In the genomic region with DNA sequence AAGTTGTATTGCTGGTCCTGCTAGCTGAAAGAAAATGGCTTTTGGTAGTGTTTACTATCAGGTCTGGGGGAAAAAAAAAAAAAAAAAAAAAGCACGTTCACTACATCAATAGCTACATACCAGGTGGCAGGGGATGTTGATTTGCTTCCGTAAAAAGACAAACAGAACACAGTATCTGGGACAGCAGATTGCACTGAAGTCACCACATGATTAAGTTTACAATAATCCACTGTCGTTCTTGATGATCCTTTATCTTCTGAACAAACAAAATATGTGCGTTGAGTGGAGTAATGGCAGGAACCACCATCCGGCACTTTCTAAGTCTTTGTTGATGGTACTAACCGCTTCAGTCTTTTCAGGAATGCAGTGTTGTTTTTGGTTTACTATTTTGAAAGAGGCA, we compare ENCODE assay signal across 1 cellular context.
TF ChIP-seq lines count a peak whose summit lies in the region.

No MANE protein-coding gene starts in this region.

TF ChIP-seq in K562, 482 proteins besides CTCF, POLR2A, EP300 and RAD21 (continued from another document and continues in another):
- TF ChIP-seq, protein P1, sequence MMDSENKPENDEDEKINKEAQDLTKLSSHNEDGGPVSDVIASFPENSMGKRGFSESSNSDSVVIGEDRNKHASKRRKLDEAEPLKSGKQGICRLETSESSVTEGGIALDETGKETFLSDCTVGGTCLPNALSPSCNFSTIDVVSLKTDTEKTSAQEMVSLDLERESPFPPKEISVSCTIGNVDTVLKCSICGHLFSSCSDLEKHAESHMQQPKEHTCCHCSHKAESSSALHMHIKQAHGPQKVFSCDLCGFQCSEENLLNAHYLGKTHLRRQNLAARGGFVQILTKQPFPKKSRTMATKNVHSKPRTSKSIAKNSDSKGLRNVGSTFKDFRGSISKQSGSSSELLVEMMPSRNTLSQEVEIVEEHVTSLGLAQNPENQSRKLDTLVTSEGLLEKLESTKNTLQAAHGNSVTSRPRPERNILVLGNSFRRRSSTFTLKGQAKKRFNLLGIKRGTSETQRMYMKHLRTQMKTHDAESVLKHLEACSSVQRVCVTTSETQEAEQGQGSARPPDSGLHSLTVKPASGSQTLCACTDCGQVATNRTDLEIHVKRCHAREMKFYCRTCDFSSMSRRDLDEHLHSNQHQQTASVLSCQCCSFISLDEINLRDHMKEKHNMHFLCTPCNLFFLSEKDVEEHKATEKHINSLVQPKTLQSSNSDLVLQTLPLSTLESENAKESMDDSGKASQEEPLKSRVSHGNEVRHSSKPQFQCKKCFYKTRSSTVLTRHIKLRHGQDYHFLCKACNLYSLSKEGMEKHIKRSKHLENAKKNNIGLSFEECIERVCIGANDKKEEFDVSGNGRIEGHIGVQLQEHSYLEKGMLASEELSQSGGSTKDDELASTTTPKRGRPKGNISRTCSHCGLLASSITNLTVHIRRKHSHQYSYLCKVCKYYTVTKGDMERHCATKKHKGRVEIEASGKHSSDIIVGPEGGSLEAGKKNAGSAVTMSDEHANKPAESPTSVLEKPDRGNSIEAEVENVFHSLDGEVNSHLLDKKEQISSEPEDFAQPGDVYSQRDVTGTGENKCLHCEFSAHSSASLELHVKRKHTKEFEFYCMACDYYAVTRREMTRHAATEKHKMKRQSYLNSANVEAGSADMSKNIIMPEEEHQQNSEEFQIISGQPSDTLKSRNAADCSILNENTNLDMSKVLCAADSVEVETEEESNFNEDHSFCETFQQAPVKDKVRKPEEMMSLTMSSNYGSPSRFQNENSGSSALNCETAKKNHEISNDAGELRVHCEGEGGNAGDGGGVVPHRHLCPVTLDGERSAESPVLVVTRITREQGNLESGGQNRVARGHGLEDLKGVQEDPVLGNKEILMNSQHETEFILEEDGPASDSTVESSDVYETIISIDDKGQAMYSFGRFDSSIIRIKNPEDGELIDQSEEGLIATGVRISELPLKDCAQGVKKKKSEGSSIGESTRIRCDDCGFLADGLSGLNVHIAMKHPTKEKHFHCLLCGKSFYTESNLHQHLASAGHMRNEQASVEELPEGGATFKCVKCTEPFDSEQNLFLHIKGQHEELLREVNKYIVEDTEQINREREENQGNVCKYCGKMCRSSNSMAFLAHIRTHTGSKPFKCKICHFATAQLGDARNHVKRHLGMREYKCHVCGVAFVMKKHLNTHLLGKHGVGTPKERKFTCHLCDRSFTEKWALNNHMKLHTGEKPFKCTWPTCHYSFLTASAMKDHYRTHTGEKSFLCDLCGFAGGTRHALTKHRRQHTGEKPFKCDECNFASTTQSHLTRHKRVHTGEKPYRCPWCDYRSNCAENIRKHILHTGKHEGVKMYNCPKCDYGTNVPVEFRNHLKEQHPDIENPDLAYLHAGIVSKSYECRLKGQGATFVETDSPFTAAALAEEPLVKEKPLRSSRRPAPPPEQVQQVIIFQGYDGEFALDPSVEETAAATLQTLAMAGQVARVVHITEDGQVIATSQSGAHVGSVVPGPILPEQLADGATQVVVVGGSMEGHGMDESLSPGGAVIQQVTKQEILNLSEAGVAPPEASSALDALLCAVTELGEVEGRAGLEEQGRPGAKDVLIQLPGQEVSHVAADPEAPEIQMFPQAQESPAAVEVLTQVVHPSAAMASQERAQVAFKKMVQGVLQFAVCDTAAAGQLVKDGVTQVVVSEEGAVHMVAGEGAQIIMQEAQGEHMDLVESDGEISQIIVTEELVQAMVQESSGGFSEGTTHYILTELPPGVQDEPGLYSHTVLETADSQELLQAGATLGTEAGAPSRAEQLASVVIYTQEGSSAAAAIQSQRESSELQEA (IDR thresholded peaks at IDR 0.05; ENCODE audit: low read depth) = no peak
- no peak for TF ChIP-seq NR2C2 (CRISPR knock-in tag; IDR thresholded peaks at IDR 0.05)
- no peak for TF ChIP-seq NR2C2 (tag; IDR thresholded peaks at IDR 0.05)
- TF ChIP-seq CTBP1 (IDR thresholded peaks at IDR 0.05; ENCODE audit: borderline replicate concordance) = peak; percentile 74; the same call in 1 of the 2 replicates
- TF ChIP-seq BRD9 (IDR thresholded peaks at IDR 0.05; ENCODE audit: low read depth, partially characterized antibody) = no peak
- no peak for TF ChIP-seq ZNF561 (CRISPR knock-in tag; conservative IDR thresholded peaks at IDR 0.05)
- no peak for TF ChIP-seq CEBPB (tag; IDR thresholded peaks at IDR 0.05)
- TF ChIP-seq TCF3 (CRISPR knock-in tag; IDR thresholded peaks at IDR 0.05) = peak; percentile 90
- peak; percentile 76 for TF ChIP-seq TAL1 (IDR thresholded peaks at IDR 0.05)
- no peak for TF ChIP-seq PTRF (tag; IDR thresholded peaks at IDR 0.05)
- TF ChIP-seq BRCA1 (IDR thresholded peaks at IDR 0.05) = no peak
- no peak for TF ChIP-seq BRCA1 (CRISPR knock-in tag; IDR thresholded peaks at IDR 0.05)
- no peak for TF ChIP-seq SRSF9 (IDR thresholded peaks at IDR 0.05; ENCODE audit: borderline replicate concordance, low read depth, low read length)
- TF ChIP-seq ZFX (CRISPR knock-in tag; IDR thresholded peaks at IDR 0.05) = peak; percentile 19
- TF ChIP-seq SOX6 (IDR thresholded peaks at IDR 0.05) = peak; percentile 93
- no peak for TF ChIP-seq POLR3G (IDR thresholded peaks at IDR 0.05; ENCODE audit: extremely low read depth, insufficient read length, insufficient replicate concordance)
- TF ChIP-seq, protein P2, sequence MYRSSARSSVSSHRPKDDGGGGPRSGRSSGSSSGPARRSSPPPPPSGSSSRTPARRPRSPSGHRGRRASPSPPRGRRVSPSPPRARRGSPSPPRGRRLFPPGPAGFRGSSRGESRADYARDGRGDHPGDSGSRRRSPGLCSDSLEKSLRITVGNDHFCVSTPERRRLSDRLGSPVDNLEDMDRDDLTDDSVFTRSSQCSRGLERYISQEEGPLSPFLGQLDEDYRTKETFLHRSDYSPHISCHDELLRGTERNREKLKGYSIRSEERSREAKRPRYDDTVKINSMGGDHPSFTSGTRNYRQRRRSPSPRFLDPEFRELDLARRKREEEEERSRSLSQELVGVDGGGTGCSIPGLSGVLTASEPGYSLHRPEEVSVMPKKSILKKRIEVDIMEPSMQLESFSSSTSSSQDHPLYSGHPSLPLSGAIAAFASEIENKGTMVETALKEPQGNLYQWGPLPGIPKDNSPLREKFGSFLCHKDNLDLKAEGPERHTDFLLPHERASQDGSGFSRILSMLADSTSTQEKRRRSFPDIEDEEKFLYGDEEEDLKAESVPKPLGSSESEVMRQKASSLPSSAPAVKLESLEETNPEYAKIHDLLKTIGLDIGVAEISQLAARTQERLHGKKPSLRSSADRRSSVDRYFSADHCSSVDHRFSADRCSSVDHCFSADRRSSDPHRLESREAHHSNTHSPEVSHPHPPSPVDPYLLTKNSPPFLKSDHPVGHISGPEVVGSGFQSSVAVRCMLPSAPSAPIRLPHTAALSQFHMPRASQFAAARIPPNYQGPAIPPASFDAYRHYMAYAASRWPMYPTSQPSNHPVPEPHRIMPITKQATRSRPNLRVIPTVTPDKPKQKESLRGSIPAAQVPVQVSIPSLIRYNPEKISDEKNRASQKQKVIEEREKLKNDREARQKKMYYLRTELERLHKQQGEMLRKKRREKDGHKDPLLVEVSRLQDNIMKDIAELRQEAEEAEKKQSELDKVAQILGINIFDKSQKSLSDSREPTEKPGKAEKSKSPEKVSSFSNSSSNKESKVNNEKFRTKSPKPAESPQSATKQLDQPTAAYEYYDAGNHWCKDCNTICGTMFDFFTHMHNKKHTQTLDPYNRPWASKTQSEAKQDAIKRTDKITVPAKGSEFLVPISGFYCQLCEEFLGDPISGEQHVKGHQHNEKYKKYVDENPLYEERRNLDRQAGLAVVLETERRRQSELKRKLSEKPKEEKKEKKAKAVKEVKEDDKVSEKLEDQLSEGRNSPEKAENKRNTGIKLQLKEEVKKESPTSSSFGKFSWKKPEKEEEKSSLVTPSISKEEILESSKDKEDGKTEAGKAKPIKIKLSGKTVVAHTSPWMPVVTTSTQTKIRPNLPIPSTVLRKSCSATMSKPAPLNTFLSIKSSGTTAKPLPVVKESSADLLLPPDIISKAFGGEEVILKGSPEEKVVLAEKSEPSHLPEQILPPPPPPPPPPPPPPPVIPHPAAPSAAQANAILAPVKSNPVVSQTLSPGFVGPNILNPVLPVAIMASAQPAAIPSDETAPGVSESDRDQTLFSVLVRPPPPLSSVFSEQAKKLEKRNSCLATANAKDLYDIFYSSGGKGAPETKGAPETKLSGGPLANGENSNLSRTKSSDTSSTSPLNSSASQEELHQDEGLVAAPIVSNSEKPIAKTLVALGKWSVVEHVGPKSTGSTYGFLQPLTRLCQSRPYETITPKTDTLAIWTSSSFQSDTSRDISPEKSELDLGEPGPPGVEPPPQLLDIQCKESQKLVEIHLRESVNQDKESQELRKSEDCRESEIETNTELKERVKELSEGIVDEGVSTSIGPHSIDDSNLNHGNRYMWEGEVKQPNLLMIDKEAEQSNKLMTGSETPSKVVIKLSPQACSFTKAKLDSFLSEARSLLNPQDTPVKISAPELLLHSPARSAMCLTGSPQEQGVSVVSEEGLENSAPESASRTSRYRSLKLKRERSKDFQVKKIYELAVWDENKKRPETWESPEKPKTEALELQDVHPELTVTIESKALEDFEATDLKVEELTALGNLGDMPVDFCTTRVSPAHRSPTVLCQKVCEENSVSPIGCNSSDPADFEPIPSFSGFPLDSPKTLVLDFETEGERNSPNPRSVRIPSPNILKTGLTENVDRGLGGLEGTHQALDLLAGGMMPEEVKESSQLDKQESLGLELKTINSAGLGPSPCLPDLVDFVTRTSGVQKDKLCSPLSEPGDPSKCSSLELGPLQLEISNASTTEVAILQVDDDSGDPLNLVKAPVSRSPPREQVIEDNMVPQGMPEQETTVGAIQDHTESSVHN (IDR thresholded peaks at IDR 0.05; ENCODE audit: borderline replicate concordance in 1 of 2, low read depth in 1 of 2) = 0 out of 4 replicates have a peak, but pooled peaks of 1 of the 2 experiments have one; percentile 30
- TF ChIP-seq MAFF (IDR thresholded peaks at IDR 0.05; ENCODE audit: low read length) = no peak
- TF ChIP-seq, protein P3, sequence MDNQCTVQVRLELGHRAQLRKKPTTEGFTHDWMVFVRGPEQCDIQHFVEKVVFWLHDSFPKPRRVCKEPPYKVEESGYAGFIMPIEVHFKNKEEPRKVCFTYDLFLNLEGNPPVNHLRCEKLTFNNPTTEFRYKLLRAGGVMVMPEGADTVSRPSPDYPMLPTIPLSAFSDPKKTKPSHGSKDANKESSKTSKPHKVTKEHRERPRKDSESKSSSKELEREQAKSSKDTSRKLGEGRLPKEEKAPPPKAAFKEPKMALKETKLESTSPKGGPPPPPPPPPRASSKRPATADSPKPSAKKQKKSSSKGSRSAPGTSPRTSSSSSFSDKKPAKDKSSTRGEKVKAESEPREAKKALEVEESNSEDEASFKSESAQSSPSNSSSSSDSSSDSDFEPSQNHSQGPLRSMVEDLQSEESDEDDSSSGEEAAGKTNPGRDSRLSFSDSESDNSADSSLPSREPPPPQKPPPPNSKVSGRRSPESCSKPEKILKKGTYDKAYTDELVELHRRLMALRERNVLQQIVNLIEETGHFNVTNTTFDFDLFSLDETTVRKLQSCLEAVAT (IDR thresholded peaks at IDR 0.05) = peak in 1 of 2 experiments; percentile 34; a peak in 1 of 4 replicates
- TF ChIP-seq TEAD4 (IDR thresholded peaks at IDR 0.05; ENCODE audit: low read length) = peak; percentile 63
- TF ChIP-seq TEAD4 (CRISPR knock-in tag; IDR thresholded peaks at IDR 0.05; ENCODE audit: borderline replicate concordance) = no peak
- TF ChIP-seq, protein P4, sequence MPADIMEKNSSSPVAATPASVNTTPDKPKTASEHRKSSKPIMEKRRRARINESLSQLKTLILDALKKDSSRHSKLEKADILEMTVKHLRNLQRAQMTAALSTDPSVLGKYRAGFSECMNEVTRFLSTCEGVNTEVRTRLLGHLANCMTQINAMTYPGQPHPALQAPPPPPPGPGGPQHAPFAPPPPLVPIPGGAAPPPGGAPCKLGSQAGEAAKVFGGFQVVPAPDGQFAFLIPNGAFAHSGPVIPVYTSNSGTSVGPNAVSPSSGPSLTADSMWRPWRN (IDR thresholded peaks at IDR 0.05; ENCODE audit: low read depth) = peak; percentile 79
- peak; percentile 51; the same call in 1 of the 2 replicates for TF ChIP-seq BHLHE40 (IDR thresholded peaks at IDR 0.05; ENCODE audit: low read length)
- no peak for TF ChIP-seq ZBTB7A (IDR thresholded peaks at IDR 0.05; ENCODE audit: borderline replicate concordance, control insufficient read depth, low read depth, low read length)
- peak in 1 of 2 experiments; percentile 67; a peak in 3 of 4 replicates for TF ChIP-seq FOXK2 (conservative IDR thresholded peaks at IDR 0.05 in 1 of 2, IDR thresholded peaks at IDR 0.05 in 1 of 2; ENCODE audit: low read depth in 2 of 2)
- TF ChIP-seq, protein P5, sequence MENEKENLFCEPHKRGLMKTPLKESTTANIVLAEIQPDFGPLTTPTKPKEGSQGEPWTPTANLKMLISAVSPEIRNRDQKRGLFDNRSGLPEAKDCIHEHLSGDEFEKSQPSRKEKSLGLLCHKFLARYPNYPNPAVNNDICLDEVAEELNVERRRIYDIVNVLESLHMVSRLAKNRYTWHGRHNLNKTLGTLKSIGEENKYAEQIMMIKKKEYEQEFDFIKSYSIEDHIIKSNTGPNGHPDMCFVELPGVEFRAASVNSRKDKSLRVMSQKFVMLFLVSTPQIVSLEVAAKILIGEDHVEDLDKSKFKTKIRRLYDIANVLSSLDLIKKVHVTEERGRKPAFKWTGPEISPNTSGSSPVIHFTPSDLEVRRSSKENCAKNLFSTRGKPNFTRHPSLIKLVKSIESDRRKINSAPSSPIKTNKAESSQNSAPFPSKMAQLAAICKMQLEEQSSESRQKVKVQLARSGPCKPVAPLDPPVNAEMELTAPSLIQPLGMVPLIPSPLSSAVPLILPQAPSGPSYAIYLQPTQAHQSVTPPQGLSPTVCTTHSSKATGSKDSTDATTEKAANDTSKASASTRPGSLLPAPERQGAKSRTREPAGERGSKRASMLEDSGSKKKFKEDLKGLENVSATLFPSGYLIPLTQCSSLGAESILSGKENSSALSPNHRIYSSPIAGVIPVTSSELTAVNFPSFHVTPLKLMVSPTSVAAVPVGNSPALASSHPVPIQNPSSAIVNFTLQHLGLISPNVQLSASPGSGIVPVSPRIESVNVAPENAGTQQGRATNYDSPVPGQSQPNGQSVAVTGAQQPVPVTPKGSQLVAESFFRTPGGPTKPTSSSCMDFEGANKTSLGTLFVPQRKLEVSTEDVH (IDR thresholded peaks at IDR 0.05; ENCODE audit: low read depth, partially characterized antibody) = no peak
- TF ChIP-seq ZNF217 (CRISPR knock-in tag; IDR thresholded peaks at IDR 0.05) = no peak
- TF ChIP-seq, protein P6, sequence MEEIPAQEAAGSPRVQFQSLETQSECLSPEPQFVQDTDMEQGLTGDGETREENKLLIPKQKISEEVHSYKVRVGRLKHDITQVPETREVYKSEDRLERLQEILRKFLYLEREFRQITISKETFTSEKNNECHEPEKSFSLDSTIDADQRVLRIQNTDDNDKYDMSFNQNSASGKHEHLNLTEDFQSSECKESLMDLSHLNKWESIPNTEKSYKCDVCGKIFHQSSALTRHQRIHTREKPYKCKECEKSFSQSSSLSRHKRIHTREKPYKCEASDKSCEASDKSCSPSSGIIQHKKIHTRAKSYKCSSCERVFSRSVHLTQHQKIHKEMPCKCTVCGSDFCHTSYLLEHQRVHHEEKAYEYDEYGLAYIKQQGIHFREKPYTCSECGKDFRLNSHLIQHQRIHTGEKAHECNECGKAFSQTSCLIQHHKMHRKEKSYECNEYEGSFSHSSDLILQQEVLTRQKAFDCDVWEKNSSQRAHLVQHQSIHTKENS (CRISPR knock-in tag; IDR thresholded peaks at IDR 0.05) = no peak
- no peak for TF ChIP-seq GTF2A2 (tag; IDR thresholded peaks at IDR 0.05)
- TF ChIP-seq FOXA3 (CRISPR knock-in tag; conservative IDR thresholded peaks at IDR 0.05 in 1 of 2, IDR thresholded peaks at IDR 0.05 in 1 of 2) = peak in 1 of 2 experiments; percentile 85; a peak in 3 of 4 replicates
- no peak for TF ChIP-seq MCM3 (IDR thresholded peaks at IDR 0.05)
- TF ChIP-seq DPF2 (IDR thresholded peaks at IDR 0.05) = peak; percentile 43; the same call in 1 of the 2 replicates
- no peak for TF ChIP-seq HDAC2 (IDR thresholded peaks at IDR 0.05)
- peak; percentile 83 for TF ChIP-seq CBFA2T3 (IDR thresholded peaks at IDR 0.05)
- no peak for TF ChIP-seq ZFPM2 (CRISPR knock-in tag; IDR thresholded peaks at IDR 0.05)
- TF ChIP-seq PML (IDR thresholded peaks at IDR 0.05; ENCODE audit: low read length) = peak; percentile 41; the same call in 1 of the 2 replicates
- peak; percentile 17; the same call in 1 of the 2 replicates for TF ChIP-seq DMBX1 (CRISPR knock-in tag; IDR thresholded peaks at IDR 0.05; ENCODE audit: borderline replicate concordance)
